ENCODE assay signal across 12 cellular contexts in the genomic region with DNA sequence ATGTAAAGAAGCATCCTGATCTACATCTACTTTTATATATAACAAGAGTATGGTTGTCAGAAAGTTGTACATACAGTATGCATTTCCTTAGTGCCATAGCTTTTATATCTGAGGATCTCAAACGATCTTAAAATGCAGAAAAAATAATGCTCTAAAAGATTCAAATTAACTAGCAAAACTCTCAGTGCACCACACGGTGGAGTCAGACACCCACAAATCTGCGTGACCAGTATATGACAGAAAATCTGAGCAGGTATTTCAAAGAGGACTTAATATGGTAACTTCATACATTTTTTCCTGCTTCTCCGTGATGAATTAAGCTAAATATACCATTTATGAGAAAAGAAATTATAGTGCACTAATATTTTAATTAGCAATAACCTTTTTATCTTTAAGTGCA.
DNase-seq lines count a peak whose midpoint lies in the region; ATAC-seq and TF ChIP-seq lines count a peak whose summit lies in the region.
"Had no signal": no experiment of that assay in that cellular context is flagged by ENCODE, and none has a peak within 500 bp of the region (broad histone marks: within the 10 kb centered on the region; RNA-seq: fewer than 3 reads in every experiment).

No MANE protein-coding gene starts in this region.

- no peak overlapping the region for H3K4me3 Mint-ChIP-seq in MCF 10A (ENCODE audit: unreplicated experiment)
- H3K4me3 Mint-ChIP-seq in activated CD8-positive, alpha-beta T cell treated with anti-CD3 and anti-CD28 coated beads for 36 hours, result no peak overlapping the region

- H3K23ac ChIP-seq in neuronal stem cell (ENCODE audit: low read depth, low read length, poor library complexity), result no peak overlapping the region

- H2BK15ac ChIP-seq in neuronal stem cell (ENCODE audit: low read length), result no peak overlapping the region

- peak; percentile 45 for TF ChIP-seq CTCF in MCF 10A (IDR thresholded peaks at IDR 0.05; ENCODE audit: unreplicated experiment)
- TF ChIP-seq CTCF in mammary epithelial cell (conservative IDR thresholded peaks at IDR 0.05 in 1 of 2, IDR thresholded peaks at IDR 0.05 in 1 of 2; ENCODE audit: extremely low read depth in 1 of 2, insufficient read depth in 1 of 2, low read depth in 1 of 2, low read length in 2 of 2), result peak in 1 of 2 donors; percentile 17
- no peak for TF ChIP-seq CTCF in activated CD8-positive, alpha-beta T cell treated with anti-CD3 and anti-CD28 coated beads for 36 hours (IDR thresholded peaks at IDR 0.05)

- H3K27me3 ChIP-seq in mammary epithelial cell (ENCODE audit: insufficient read depth, low read length), result no peaks in the 10 kb centered on the region
- H3K27me3 ChIP-seq in neuronal stem cell (ENCODE audit: control insufficient read depth in 3 of 3, insufficient read depth in 3 of 3, low read depth in 1 of 3, low read length in 3 of 3), result no peaks in the 10 kb centered on the region
- H3K27me3 ChIP-seq: neutrophil, suprapubic skin had no signal

- H3K4me2 ChIP-seq in mammary epithelial cell (ENCODE audit: insufficient read depth, low read depth, low read length), result no peak overlapping the region
- H3K4me2 ChIP-seq in neuronal stem cell (ENCODE audit: insufficient read depth, low read length, poor library complexity, severe bottlenecking), result no peak overlapping the region

- no peak overlapping the region for H2BK5ac ChIP-seq in neuronal stem cell (ENCODE audit: low read length)

- DNase-seq in MCF 10A (ENCODE audit: unreplicated experiment) (peak; percentile 35), mammary epithelial cell (no peak), HPDE6-E6E7 (ENCODE audit: extremely low spot score) (peak; percentile 2), neuronal stem cell (ENCODE audit: low spot score) (no peak), cerebellar nuclear complex (lab: John Stamatoyannopoulos, UW) (no peak)
- DNase-seq in activated CD8-positive, alpha-beta T cell treated with anti-CD3 and anti-CD28 coated beads for 36 hours, result peak; percentile 13
- DNase-seq in stimulated activated naive CD8-positive, alpha-beta T cell treated with anti-CD3 and anti-CD28 coated beads, Interleukin-15, Interleukin-2, amounts not matched to agents 100 U/mL and 50 U/mL, for 24 hours, result peak; percentile 1
- DNase-seq: C1 segment of cervical spinal cord had no signal

- H3K36me3 ChIP-seq in mammary epithelial cell (ENCODE audit: insufficient read depth, low read length) (no peaks in the 10 kb centered on the region), neuronal stem cell (replicated peaks in 1 of 2; ENCODE audit: control insufficient read depth in 2 of 2, insufficient read depth in 2 of 2, low read length in 2 of 2) (no peaks in the 10 kb centered on the region)
- H3K36me3 ChIP-seq: neutrophil, suprapubic skin had no signal

- H3K27ac Mint-ChIP-seq in MCF 10A (ENCODE audit: low read depth, unreplicated experiment), result no peak overlapping the region
- H3K27ac Mint-ChIP-seq in activated CD8-positive, alpha-beta T cell treated with anti-CD3 and anti-CD28 coated beads for 36 hours, result no peak overlapping the region

- no peak overlapping the region for H3K14ac ChIP-seq in neuronal stem cell (ENCODE audit: low read length)

- no peaks in the 10 kb centered on the region for H4K20me1 ChIP-seq in mammary epithelial cell (ENCODE audit: insufficient read depth, low read length)

- dilution Hi-C loops in mammary epithelial cell (cut with HindIII; ENCODE audit: low sequenced_read_pairs), result no loop called here

- H3K9ac ChIP-seq in mammary epithelial cell (ENCODE audit: insufficient read depth, low read length), result no peak overlapping the region
- no peak overlapping the region for H3K9ac ChIP-seq in neuronal stem cell (ENCODE audit: low read depth, low read length, poor library complexity)

- no peak overlapping the region for H2BK120ac ChIP-seq in neuronal stem cell (ENCODE audit: low read depth, low read length)

- H3K4me1 ChIP-seq in mammary epithelial cell (ENCODE audit: insufficient read depth, low read length) (no peaks in the 10 kb centered on the region), neuronal stem cell (ENCODE audit: control insufficient read depth in 2 of 2, insufficient read depth in 1 of 2, low read depth in 1 of 2, low read length in 2 of 2) (no peaks in the 10 kb centered on the region)
- H3K4me1 ChIP-seq: suprapubic skin had no signal

- no peaks in the 10 kb centered on the region for H3K79me2 ChIP-seq in mammary epithelial cell (ENCODE audit: insufficient read depth, low read length)

- 53% methylated on average over 4 of the region's 4 CpGs for WGBS in mammary epithelial cell (ENCODE audit: low coverage, missing lambda C conversion rate)
- no CpG with 5 or more reads among the region's 4 CpGs for WGBS in neuronal stem cell (ENCODE audit: extremely low coverage in 2 of 2, insufficient read length in 2 of 2, insufficient replicate concordance in 1 of 2), 2 donors

- H3K27ac ChIP-seq in mammary epithelial cell (ENCODE audit: insufficient read depth, low read depth, low read length) (no peak overlapping the region), neuronal stem cell (replicated peaks; ENCODE audit: low read length) (no peak overlapping the region)
- H3K27ac ChIP-seq: HL-60, neutrophil, suprapubic skin had no signal

- CTCF ChIA-PET in MCF 10A (lab: Yijun Ruan, JAX), result interaction anchor here (0.6 to 1.2 kb wide), 7 partner anchors 12 to 1892 kb away, joined by 3 to 4 read pairs (median 3); no protein-coding TSS in a partner anchor
- CTCF ChIA-PET in mammary epithelial cell (lab: Charles Lee; ENCODE audit: low non-redundant PET), result no interaction called here
- CTCF ChIA-PET in activated CD8-positive, alpha-beta T cell treated with anti-CD3 and anti-CD28 coated beads for 36 hours (lab: Charles Lee), result interaction anchor here (1.1 to 1.4 kb wide), 2 partner anchors 89 to 122 kb away, joined by 3 to 5 read pairs; no protein-coding TSS in a partner anchor

- no peaks in the 10 kb centered on the region for H3K9me3 Mint-ChIP-seq in MCF 10A (ENCODE audit: unreplicated experiment)
- H3K9me3 Mint-ChIP-seq in activated CD8-positive, alpha-beta T cell treated with anti-CD3 and anti-CD28 coated beads for 36 hours, result no peaks in the 10 kb centered on the region

- no peak overlapping the region for H3K18ac ChIP-seq in neuronal stem cell (ENCODE audit: low read length)

- H3K4ac ChIP-seq in neuronal stem cell (ENCODE audit: low read length), result no peak overlapping the region

- no peak overlapping the region for H2AK5ac ChIP-seq in neuronal stem cell (ENCODE audit: low read depth, low read length)

- H3K27me3 Mint-ChIP-seq in MCF 10A (ENCODE audit: insufficient read depth, unreplicated experiment), result peaks cover 23% of the 10 kb centered on the region
- no peaks in the 10 kb centered on the region for H3K27me3 Mint-ChIP-seq in activated CD8-positive, alpha-beta T cell treated with anti-CD3 and anti-CD28 coated beads for 36 hours

- H2BK12ac ChIP-seq in neuronal stem cell (ENCODE audit: low read length), result no peak overlapping the region

- POLR2A ChIA-PET in MCF 10A (lab: Yijun Ruan, JAX), result no interaction called here
- POLR2A ChIA-PET in activated CD8-positive, alpha-beta T cell treated with anti-CD3 and anti-CD28 coated beads for 36 hours (lab: Charles Lee), result no interaction called here

- ATAC-seq in activated CD8-positive, alpha-beta T cell treated with anti-CD3 and anti-CD28 coated beads for 36 hours, result no peak
- no peak for ATAC-seq in stimulated activated naive CD8-positive, alpha-beta T cell treated with anti-CD3 and anti-CD28 coated beads, Interleukin-15, Interleukin-2, amounts not matched to agents 100 U/mL and 50 U/mL, for 24 hours
- ATAC-seq in GM18517 (IDR thresholded peaks at IDR 0.05; ENCODE audit: unreplicated experiment), result no peak

- H2AFZ ChIP-seq in mammary epithelial cell (ENCODE audit: low read depth, low read length) (no peak overlapping the region), neuronal stem cell (ENCODE audit: low read length) (no peak overlapping the region)

- BruUV-seq in MCF 10A (replicated peaks; lab: Mats Ljungman, UMichigan), result no TSS peak
- BruUV-seq in mammary epithelial cell (replicated peaks; lab: Mats Ljungman, UMichigan), result no TSS peak

- no peak overlapping the region for H4K8ac ChIP-seq in neuronal stem cell (ENCODE audit: low read depth, low read length)

- H4K91ac ChIP-seq in neuronal stem cell (ENCODE audit: low read depth, low read length, poor library complexity), result no peak overlapping the region

- no peaks in the 10 kb centered on the region for H3K9me3 ChIP-seq in mammary epithelial cell (replicated peaks; ENCODE audit: insufficient read depth, low read length)
- H3K9me3 ChIP-seq in neuronal stem cell (replicated peaks in 1 of 2; ENCODE audit: control insufficient read depth in 2 of 2, insufficient read depth in 1 of 2, low read depth in 1 of 2, low read length in 2 of 2), result no peaks in the 10 kb centered on the region
- H3K9me3 ChIP-seq: neutrophil, suprapubic skin had no signal

- H3K4me1 Mint-ChIP-seq in MCF 10A (ENCODE audit: insufficient read depth, unreplicated experiment), result no peaks in the 10 kb centered on the region
- H3K4me1 Mint-ChIP-seq in activated CD8-positive, alpha-beta T cell treated with anti-CD3 and anti-CD28 coated beads for 36 hours (ENCODE audit: low read depth), result no peaks in the 10 kb centered on the region

- no peaks in the 10 kb centered on the region for H3K79me1 ChIP-seq in neuronal stem cell (ENCODE audit: low read depth, low read length)

- no peaks in the 10 kb centered on the region for H3K36me3 Mint-ChIP-seq in MCF 10A (ENCODE audit: insufficient read depth, unreplicated experiment)
- no peaks in the 10 kb centered on the region for H3K36me3 Mint-ChIP-seq in activated CD8-positive, alpha-beta T cell treated with anti-CD3 and anti-CD28 coated beads for 36 hours (ENCODE audit: low read depth)

- intact Hi-C loops in MCF 10A (cut with micrococcal nuclease) (loop anchor here (1.0 to 10.0 kb wide), 3 partner anchors 265 to 1896 kb away; no protein-coding TSS in a partner anchor), mammary epithelial cell (cut with micrococcal nuclease) (no loop called here)
- intact Hi-C loops in activated CD8-positive, alpha-beta T cell treated with anti-CD3 and anti-CD28 coated beads for 36 hours (cut with micrococcal nuclease), result no loop called here

- no peak overlapping the region for H3K4me3 ChIP-seq in mammary epithelial cell (replicated peaks in 1 of 3; ENCODE audit: insufficient read depth in 1 of 3, low read depth in 2 of 3, low read length in 3 of 3)
- H3K4me3 ChIP-seq in neuronal stem cell (ENCODE audit: low read length in 2 of 2), result no peak overlapping the region
- H3K4me3 ChIP-seq: suprapubic skin had no signal

- in situ Hi-C loops in mammary epithelial cell (cut with MboI; ENCODE audit: low sequenced_read_pairs in 2 of 2), result no loop called here

Comparison
In these comparisons a context has a peak if more than half of its experiments do, and no peak if none do; other contexts are left out.
1. DNase-seq: peak in MCF 10A (single experiment), HPDE6-E6E7 (single experiment), activated CD8-positive, alpha-beta T cell treated with anti-CD3 and anti-CD28 coated beads for 36 hours (single experiment) and stimulated activated naive CD8-positive, alpha-beta T cell treated with anti-CD3 and anti-CD28 coated beads, Interleukin-15, Interleukin-2, amounts not matched to agents 100 U/mL and 50 U/mL, for 24 hours (single experiment); none in mammary epithelial cell (single experiment), neuronal stem cell (single experiment) and cerebellar nuclear complex (0 of 2).